Comparison of ENCODE assay signal across 18 cellular contexts in the genomic region with DNA sequence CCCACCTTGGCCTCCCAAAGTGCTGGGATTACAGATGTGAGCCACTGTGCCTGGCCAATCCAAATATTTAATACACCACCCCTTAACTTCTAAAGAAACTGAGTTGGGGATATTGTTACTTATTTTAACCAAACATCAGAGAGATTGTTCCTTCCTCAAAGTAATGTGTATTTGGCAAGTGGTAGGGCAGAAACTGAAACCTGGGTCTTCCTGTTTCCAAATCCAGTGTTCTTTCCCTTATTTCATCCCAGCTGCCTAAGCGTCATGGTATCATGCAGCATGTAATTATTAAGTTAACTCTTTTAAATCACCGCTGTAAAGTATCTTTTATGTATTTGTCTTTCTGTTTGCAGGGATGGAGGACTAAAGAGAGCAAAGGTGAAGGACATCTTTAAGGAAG.
A peak's percentile ranks its signal among the peaks of the same experiment; 100 is the strongest.
DNase-seq lines count a peak whose midpoint lies in the region; ATAC-seq and TF ChIP-seq lines count a peak whose summit lies in the region.
"Had no signal": no experiment of that assay in that cellular context is flagged by ENCODE, and none has a peak within 500 bp of the region (broad histone marks: within the 10 kb centered on the region; RNA-seq: fewer than 3 reads in every experiment).

No MANE protein-coding gene starts in this region.

- peaks cover 42% of the 10 kb centered on the region for H3K4me1 Mint-ChIP-seq in nephron progenitor cell

- dilution Hi-C loops in IMR-90 (cut with HindIII; ENCODE audit: low sequenced_read_pairs, unreplicated experiment): no loop called here

- H4K20me1 ChIP-seq in IMR-90 (ENCODE audit: insufficient read depth, low read length): no peaks in the 10 kb centered on the region

- intact Hi-C loops in IMR-90 (cut with micrococcal nuclease) (no loop called here), right cardiac atrium (cut with DNase I) (no loop called here)

- BruUV-seq in IMR-90 (replicated peaks; lab: Mats Ljungman, UMichigan): no TSS peak

- no peak overlapping the region for H4K8ac ChIP-seq in IMR-90 (ENCODE audit: low read depth in 2 of 2, low read length in 2 of 2)

- TF ChIP-seq POLR2A in IMR-90 (IDR thresholded peaks at IDR 0.05; ENCODE audit: low read depth, low read length): no peak

- H4K5ac ChIP-seq in IMR-90 (ENCODE audit: low read depth, low read length): no peak overlapping the region

- no peak for ATAC-seq in IMR-90 (ENCODE audit: low read depth)
- no peak for ATAC-seq in GM21786 (IDR thresholded peaks at IDR 0.05; ENCODE audit: unreplicated experiment)
- ATAC-seq in right cardiac atrium: no peak
- ATAC-seq: CD8-positive, alpha-beta T cell; Panc1 had no signal

- H3K56ac ChIP-seq in IMR-90 (ENCODE audit: extremely low read depth, insufficient read depth, low read length): no peak overlapping the region

- H2BK5ac ChIP-seq in IMR-90 (ENCODE audit: low read depth, low read length, poor library complexity, severe bottlenecking): no peak overlapping the region

- H3K9me3 ChIP-seq in IMR-90 (ENCODE audit: control insufficient read depth, insufficient read depth, low read length) (no peaks in the 10 kb centered on the region), right cardiac atrium (ENCODE audit: control insufficient read depth, low read length) (no peaks in the 10 kb centered on the region)
- H3K9me3 ChIP-seq: BE2C, MG63 had no signal

- H3K14ac ChIP-seq in IMR-90 (replicated peaks; ENCODE audit: low read depth, low read length): no peak overlapping the region

- H3K4me1 ChIP-seq in IMR-90 (ENCODE audit: control insufficient read depth, insufficient read depth, low read length) (peaks cover 4% of the 10 kb centered on the region), right cardiac atrium (ENCODE audit: control insufficient read depth, insufficient read depth, low read length) (no peaks in the 10 kb centered on the region)
- H3K4me1 ChIP-seq: BE2C had no signal

- no peak overlapping the region for H2AK5ac ChIP-seq in IMR-90 (ENCODE audit: low read depth, low read length)

- peak overlapping the region; percentile 29; the same call in 1 of the 2 replicates for H3K18ac ChIP-seq in IMR-90 (ENCODE audit: low read depth, low read length)

- no peak overlapping the region for H2AFZ ChIP-seq in IMR-90 (replicated peaks; ENCODE audit: low read length, poor library complexity)

- CTCF ChIA-PET in IMR-90 (lab: Yijun Ruan, JAX): no interaction called here

- no peak overlapping the region for H2AK9ac ChIP-seq in IMR-90 (replicated peaks; ENCODE audit: low read depth, low read length, poor library complexity)

- H3K27me3 Mint-ChIP-seq in nephron progenitor cell (ENCODE audit: low read depth, poor library complexity): no peaks in the 10 kb centered on the region

- no peak overlapping the region for H2BK15ac ChIP-seq in IMR-90 (ENCODE audit: low read depth, low read length)

- H3K36me3 Mint-ChIP-seq in nephron progenitor cell (ENCODE audit: low read depth): no peaks in the 10 kb centered on the region
- H3K36me3 Mint-ChIP-seq: CD8-positive, alpha-beta T cell had no signal

- peak overlapping the region; percentile 80 for H3K27ac Mint-ChIP-seq in nephron progenitor cell
- H3K27ac Mint-ChIP-seq: CD8-positive, alpha-beta T cell had no signal

- DNase-seq in Ammon's horn (ENCODE audit: low spot score) (peak; percentile 44), IMR-90 (no peak), SIG-M5 treated with dmso at 0.1 percent for 504 hours (lab: John Stamatoyannopoulos, UW; ENCODE audit: unreplicated experiment) (peak; percentile 46), nephron progenitor cell (no peak), cerebellar nuclear complex (lab: John Stamatoyannopoulos, UW) (no peak), NCI-H2029 (lab: John Stamatoyannopoulos, UW) (no peak), right cardiac atrium (no peak)
- DNase-seq: BE2C; CD8-positive, alpha-beta T cell; DMS53; Kasumi-1; MG63; NCI-H1694 treated with DMSO at 0.1 percent for 48 hours; NCI-H2227 treated with DMSO at 0.1 percent for 48 hours; NCI-H510A treated with DMSO at 0.1 percent for 48 hours; NCI-H82 had no signal

- H4K91ac ChIP-seq in IMR-90 (ENCODE audit: insufficient read depth, low read depth, low read length): no peak overlapping the region

- H3K9ac ChIP-seq in IMR-90 (ENCODE audit: low read depth, low read length): no peak overlapping the region

- H3K4ac ChIP-seq in IMR-90 (ENCODE audit: low read depth, low read length): no peak overlapping the region

- H2BK120ac ChIP-seq in IMR-90 (ENCODE audit: low read depth, low read length): no peak overlapping the region

- H3K27me3 ChIP-seq in IMR-90 (ENCODE audit: control insufficient read depth, insufficient read depth, low read length): no peaks in the 10 kb centered on the region
- H3K27me3 ChIP-seq in right cardiac atrium (ENCODE audit: control insufficient read depth, insufficient read depth): no peaks in the 10 kb centered on the region
- H3K27me3 ChIP-seq: BE2C, MG63 had no signal

- no CpG with 5 or more reads among the region's 2 CpGs for WGBS in IMR-90 (ENCODE audit: extremely low coverage in 2 of 2, insufficient read length in 1 of 2), 2 experiments
- 74% methylated on average over 2 of the region's 2 CpGs for WGBS in right cardiac atrium

- POLR2A ChIA-PET in IMR-90 (lab: Charles Lee; ENCODE audit: unreplicated experiment): no interaction called here

- TF ChIP-seq CTCF in IMR-90 (conservative IDR thresholded peaks at IDR 0.05; ENCODE audit: low read depth, low read length) (no peak), nephron progenitor cell (IDR thresholded peaks at IDR 0.05) (no peak)

- no peak for TF ChIP-seq RAD21 in IMR-90 (IDR thresholded peaks at IDR 0.05; ENCODE audit: low read length)

- no peaks in the 10 kb centered on the region for H3K79me1 ChIP-seq in IMR-90 (ENCODE audit: low read depth in 1 of 2, low read length in 2 of 2)

- H3K27ac ChIP-seq in IMR-90 (ENCODE audit: insufficient read depth, low read length): no peak overlapping the region
- H3K27ac ChIP-seq in right cardiac atrium (ENCODE audit: low read length): no peak overlapping the region

- H3K9me3 Mint-ChIP-seq in nephron progenitor cell: peaks cover 5% of the 10 kb centered on the region
- H3K9me3 Mint-ChIP-seq: CD8-positive, alpha-beta T cell had no signal

- H3K4me3 Mint-ChIP-seq in nephron progenitor cell: no peak overlapping the region
- H3K4me3 Mint-ChIP-seq: CD8-positive, alpha-beta T cell had no signal

- H3K36me3 ChIP-seq in IMR-90 (ENCODE audit: control insufficient read depth, insufficient read depth, low read length): no peaks in the 10 kb centered on the region
- H3K36me3 ChIP-seq: BE2C, MG63 had no signal

- no peaks in the 10 kb centered on the region for H3K9me1 ChIP-seq in IMR-90 (ENCODE audit: insufficient read depth, low read length)

- in situ Hi-C loops in IMR-90 (cut with MboI; ENCODE audit: low sequenced_read_pairs): no loop called here

- H3K4me2 ChIP-seq in IMR-90 (ENCODE audit: low read depth, low read length): no peak overlapping the region

- H3K4me3 ChIP-seq in IMR-90 (ENCODE audit: insufficient read depth, low read depth, low read length) (no peak overlapping the region), right cardiac atrium (ENCODE audit: low read length) (no peak overlapping the region)
- H3K4me3 ChIP-seq: MG63 had no signal

- no peak overlapping the region for H3K23ac ChIP-seq in IMR-90 (ENCODE audit: low read depth, low read length)

- H2BK20ac ChIP-seq in IMR-90 (ENCODE audit: low read depth, low read length): no peak overlapping the region

TF ChIP-seq in IMR-90, 13 proteins besides CTCF, POLR2A, EP300 and RAD21:
- TF ChIP-seq NFE2L2 (IDR thresholded peaks at IDR 0.05; ENCODE audit: low read depth, low read length) (no peak), BHLHE40 (IDR thresholded peaks at IDR 0.05; ENCODE audit: low read depth, low read length) (no peak), FOS (IDR thresholded peaks at IDR 0.05; ENCODE audit: low read depth, low read length) (no peak), MAZ (IDR thresholded peaks at IDR 0.05; ENCODE audit: borderline replicate concordance, low read depth, low read length) (no peak), SMC3 (IDR thresholded peaks at IDR 0.05; ENCODE audit: low read depth, low read length) (no peak), CEBPB (IDR thresholded peaks at IDR 0.05; ENCODE audit: low read depth, low read length) (no peak), MAFK (IDR thresholded peaks at IDR 0.05; ENCODE audit: low read depth, low read length) (no peak), RCOR1 (IDR thresholded peaks at IDR 0.05; ENCODE audit: insufficient replicate concordance, low read length) (no peak), MXI1 (IDR thresholded peaks at IDR 0.05; ENCODE audit: borderline replicate concordance, low read depth, low read length) (no peak), RFX5 (IDR thresholded peaks at IDR 0.05; ENCODE audit: low read depth, low read length) (no peak), CHD1 (IDR thresholded peaks at IDR 0.05; ENCODE audit: low read depth, low read length) (no peak)
- TF ChIP-seq, protein P1, sequence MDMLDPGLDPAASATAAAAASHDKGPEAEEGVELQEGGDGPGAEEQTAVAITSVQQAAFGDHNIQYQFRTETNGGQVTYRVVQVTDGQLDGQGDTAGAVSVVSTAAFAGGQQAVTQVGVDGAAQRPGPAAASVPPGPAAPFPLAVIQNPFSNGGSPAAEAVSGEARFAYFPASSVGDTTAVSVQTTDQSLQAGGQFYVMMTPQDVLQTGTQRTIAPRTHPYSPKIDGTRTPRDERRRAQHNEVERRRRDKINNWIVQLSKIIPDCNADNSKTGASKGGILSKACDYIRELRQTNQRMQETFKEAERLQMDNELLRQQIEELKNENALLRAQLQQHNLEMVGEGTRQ (IDR thresholded peaks at IDR 0.05; ENCODE audit: low read depth, low read length): no peak
- TF ChIP-seq, protein P2, sequence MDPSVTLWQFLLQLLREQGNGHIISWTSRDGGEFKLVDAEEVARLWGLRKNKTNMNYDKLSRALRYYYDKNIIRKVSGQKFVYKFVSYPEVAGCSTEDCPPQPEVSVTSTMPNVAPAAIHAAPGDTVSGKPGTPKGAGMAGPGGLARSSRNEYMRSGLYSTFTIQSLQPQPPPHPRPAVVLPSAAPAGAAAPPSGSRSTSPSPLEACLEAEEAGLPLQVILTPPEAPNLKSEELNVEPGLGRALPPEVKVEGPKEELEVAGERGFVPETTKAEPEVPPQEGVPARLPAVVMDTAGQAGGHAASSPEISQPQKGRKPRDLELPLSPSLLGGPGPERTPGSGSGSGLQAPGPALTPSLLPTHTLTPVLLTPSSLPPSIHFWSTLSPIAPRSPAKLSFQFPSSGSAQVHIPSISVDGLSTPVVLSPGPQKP (IDR thresholded peaks at IDR 0.05; ENCODE audit: borderline replicate concordance, low read depth, low read length): no peak

Comparison
In these comparisons a context has a peak if more than half of its experiments do, and no peak if none do; other contexts are left out.
1. DNase-seq: peak in Ammon's horn (single experiment) and SIG-M5 treated with dmso at 0.1 percent for 504 hours (single experiment); none in IMR-90 (single experiment), nephron progenitor cell (single experiment), cerebellar nuclear complex (0 of 2), NCI-H2029 (single experiment) and right cardiac atrium (0 of 3).